Comparison of ENCODE assay signal across 21 cellular contexts in genomic region chr7:15560968-15561367, GRCh38. TPM values are rescaled to one million over a fixed set of nuclear protein-coding genes. Genes with fewer than 3 reads are reported as not detected.
A peak's percentile ranks its signal among the peaks of the same experiment; 100 is the strongest.
DNase-seq lines count a peak whose midpoint lies in the region; ATAC-seq, FAIRE-seq and TF ChIP-seq lines count a peak whose summit lies in the region.
"Had no signal": no experiment of that assay in that cellular context is flagged by ENCODE, and none has a peak within 500 bp of the region (broad histone marks: within the 10 kb centered on the region; RNA-seq: fewer than 3 reads in every experiment).

No MANE protein-coding gene starts in this region.

- H3K9ac ChIP-seq in adipocyte (ENCODE audit: low read length) (peak overlapping the region; percentile 84), mesenchymal stem cell (ENCODE audit: low read length) (peak overlapping the region; percentile 75)

- 57% methylated on average over 1 of the region's 1 CpG for WGBS in esophagus muscularis mucosa
- WGBS in mesenchymal stem cell, result no CpG with 5 or more reads among the region's 1 CpG
- WGBS in thyroid gland, 2 donors, result 61 to 76% methylated on average over 1 of the region's 1 CpG

- H3K36me3 ChIP-seq in adipocyte (ENCODE audit: control insufficient read depth, insufficient read depth, low read length, severe bottlenecking) (no peaks in the 10 kb centered on the region), esophagus muscularis mucosa (no peaks in the 10 kb centered on the region), mesenchymal stem cell (ENCODE audit: control insufficient read depth in 1 of 2, insufficient read depth in 2 of 2, low read depth in 1 of 2, low read length in 2 of 2) (no peaks in the 10 kb centered on the region), thyroid gland (no peaks in the 10 kb centered on the region)

- ATAC-seq in HG02973 (IDR thresholded peaks at IDR 0.05; ENCODE audit: unreplicated experiment), result no peak
- no peak for ATAC-seq in GM21529 (IDR thresholded peaks at IDR 0.05; ENCODE audit: unreplicated experiment)
- ATAC-seq: CD8-positive, alpha-beta T cell; stimulated activated naive CD8-positive, alpha-beta T cell treated with anti-CD3 and anti-CD28 coated beads, Interleukin-15, Interleukin-2, amounts not matched to agents 100 U/mL and 50 U/mL, for 24 hours had no signal

- no peak for FAIRE-seq in GM12891 (lab: Jason Lieb, UNC)

- no peak overlapping the region for H3K4me2 ChIP-seq in mesenchymal stem cell (ENCODE audit: low read length, poor library complexity, severe bottlenecking)

- TF ChIP-seq CTCF in esophagus muscularis mucosa (IDR thresholded peaks at IDR 0.05), result no peak
- no peak for TF ChIP-seq CTCF in thyroid gland (IDR thresholded peaks at IDR 0.05)

- H2BK12ac ChIP-seq in mesenchymal stem cell (ENCODE audit: low read length in 2 of 2), result no peak overlapping the region

- H4K91ac ChIP-seq in mesenchymal stem cell (ENCODE audit: low read length), result no peak overlapping the region

- H2BK120ac ChIP-seq in mesenchymal stem cell (ENCODE audit: low read depth, low read length), result no peak overlapping the region

- H4K8ac ChIP-seq in mesenchymal stem cell (ENCODE audit: low read length), result no peak overlapping the region

- H3K9me3 ChIP-seq in adipocyte (ENCODE audit: control insufficient read depth, low read length) (no peaks in the 10 kb centered on the region), esophagus muscularis mucosa (peaks cover 0 to 5% (median 0%) of the 10 kb centered on the region in 4 donors), mesenchymal stem cell (ENCODE audit: control insufficient read depth, low read length) (no peaks in the 10 kb centered on the region), thyroid gland (no peaks in the 10 kb centered on the region)

- no peak overlapping the region for H2BK5ac ChIP-seq in mesenchymal stem cell (ENCODE audit: low read depth, low read length, poor library complexity, severe bottlenecking)

- no peak overlapping the region for H2BK15ac ChIP-seq in mesenchymal stem cell (ENCODE audit: low read depth, poor library complexity, severe bottlenecking)

- intact Hi-C loops in esophagus muscularis mucosa (cut with DNase I) (no loop called here), thyroid gland (cut with DNase I) (no loop called here)

- H3K4ac ChIP-seq in mesenchymal stem cell (ENCODE audit: low read depth in 1 of 2, low read length in 2 of 2), result no peak overlapping the region

- H3K27ac ChIP-seq in esophagus muscularis mucosa (replicated peaks in 1 of 4), result peak overlapping the region; percentile 30 to 60 (median 48)
- H3K27ac ChIP-seq in mesenchymal stem cell (ENCODE audit: low read length, poor library complexity, severe bottlenecking), result no peak overlapping the region
- H3K27ac ChIP-seq in thyroid gland, result peak overlapping the region; percentile 38 to 64 (median 46)

- H3K18ac ChIP-seq in mesenchymal stem cell (ENCODE audit: low read depth in 1 of 2, low read length in 2 of 2), result no peak overlapping the region

- TF ChIP-seq EP300 in esophagus muscularis mucosa (IDR thresholded peaks at IDR 0.05), result no peak

- H2AK5ac ChIP-seq in mesenchymal stem cell (ENCODE audit: low read length, severe bottlenecking), result no peak overlapping the region

- H3K14ac ChIP-seq in mesenchymal stem cell (ENCODE audit: low read length in 2 of 2), result no peak overlapping the region

- H3K27me3 ChIP-seq in adipocyte (replicated peaks; ENCODE audit: control insufficient read depth, insufficient read depth, low read length) (no peaks in the 10 kb centered on the region), esophagus muscularis mucosa (no peaks in the 10 kb centered on the region), mesenchymal stem cell (ENCODE audit: control insufficient read depth in 1 of 2, insufficient read depth in 1 of 2, low read length in 2 of 2) (no peaks in the 10 kb centered on the region), thyroid gland (no peaks in the 10 kb centered on the region)

- no peaks in the 10 kb centered on the region for H3K79me1 ChIP-seq in mesenchymal stem cell (replicated peaks; ENCODE audit: low read length, poor library complexity, severe bottlenecking)

- H3K23ac ChIP-seq in mesenchymal stem cell (ENCODE audit: low read length in 2 of 2), result no peak overlapping the region

- no peak for DNase-seq in adipocyte (ENCODE audit: low read depth)
- DNase-seq in esophagus muscularis mucosa (ENCODE audit: extremely low spot score), result no peak
- DNase-seq in mesenchymal stem cell, result no peak
- DNase-seq in thyroid gland, result no peak
- no peak for DNase-seq in GM12891 (ENCODE audit: insufficient read length, low spot score)
- DNase-seq: activated CD4-positive, alpha-beta T cell treated with anti-CD3 and anti-CD28 coated beads, Interleukin-2, amount 50 U/mL, for 48 hours; activated gamma-delta T cell treated with Interleukin-2 at 50 U/mL for 16 hours; activated T-cell treated with anti-CD3 and anti-CD28 coated beads for 4 hours; amniotic stem cell; CD8-positive, alpha-beta T cell; central memory CD4-positive, alpha-beta T cell; effector memory CD4-positive, alpha-beta T cell; H9; NCI-H2107; NCI-H524; SHP77 treated with DMSO at 0.1 percent for 48 hours; stimulated activated CD4-positive, alpha-beta T cell treated with anti-CD3 and anti-CD28 coated beads, Interleukin-2, amount 100 ng/mL, for 24 hours; stimulated activated naive CD8-positive, alpha-beta T cell treated with anti-CD3 and anti-CD28 coated beads, Interleukin-15, Interleukin-2, amounts not matched to agents 100 U/mL and 50 U/mL, for 24 hours; T-helper 1 cell had no signal

- peaks cover 33% of the 10 kb centered on the region for H3K4me1 ChIP-seq in adipocyte (ENCODE audit: control insufficient read depth, insufficient read depth, low read length)
- peaks cover 0 to 14% (median 7%) of the 10 kb centered on the region in 4 donors for H3K4me1 ChIP-seq in esophagus muscularis mucosa
- H3K4me1 ChIP-seq in mesenchymal stem cell (ENCODE audit: control insufficient read depth, insufficient read depth, low read depth, low read length), result no peaks in the 10 kb centered on the region
- H3K4me1 ChIP-seq in thyroid gland, result no peaks in the 10 kb centered on the region

- H3K4me3 ChIP-seq in adipocyte (ENCODE audit: low read length), result peak overlapping the region; percentile 79
- peak overlapping the region in 2 of 4 donors; percentile 7 to 13 for H3K4me3 ChIP-seq in esophagus muscularis mucosa
- H3K4me3 ChIP-seq in mesenchymal stem cell (ENCODE audit: insufficient read depth in 1 of 2, low read depth in 1 of 2, low read length in 2 of 2), result peak overlapping the region in 1 of 2 experiments; percentile 64
- no peak overlapping the region for H3K4me3 ChIP-seq in thyroid gland (replicated peaks in 1 of 3)

- no peak overlapping the region for H2AFZ ChIP-seq in mesenchymal stem cell (ENCODE audit: low read depth, low read length)

- TF ChIP-seq POLR2A in esophagus muscularis mucosa (IDR thresholded peaks at IDR 0.05; ENCODE audit: low read depth) (no peak), thyroid gland (IDR thresholded peaks at IDR 0.05) (no peak), GM12891 (IDR thresholded peaks at IDR 0.05; ENCODE audit: low read depth, low read length) (no peak)

TF ChIP-seq in GM12891, 5 proteins besides CTCF, POLR2A, EP300 and RAD21:
- TF ChIP-seq POLR2AphosphoS5 (IDR thresholded peaks at IDR 0.05; ENCODE audit: low read depth, low read length), result no peak
- TF ChIP-seq PAX5 (IDR thresholded peaks at IDR 0.05; ENCODE audit: insufficient read depth, low read length, severe bottlenecking), result no peak
- no peak for TF ChIP-seq POU2F2 (IDR thresholded peaks at IDR 0.05; ENCODE audit: low read depth, low read length)
- TF ChIP-seq TAF1 (IDR thresholded peaks at IDR 0.05; ENCODE audit: low read depth, low read length), result no peak
- TF ChIP-seq SPI1 (IDR thresholded peaks at IDR 0.05; ENCODE audit: low read depth, low read length), result no peak

RNA-seq across cellular contexts. Expression of gene AGMO, which starts 0.8 kb away (rescaled TPM):
- total RNA-seq in esophagus muscularis mucosa (under 1 TPM in 3 of 4 donors, not detected in 1; 0.17 to 0.83 (median 0.45) TPM), thyroid gland (1 to 10 TPM in 3 of 4 donors, under 1 TPM in 1; 0.83 to 2.0 (median 1.8) TPM)
- not detected for polyA plus RNA-seq in mesenchymal stem cell (2013, experiment 1 of 2)
- polyA plus RNA-seq in mesenchymal stem cell (2013, experiment 2 of 2), result 0.01 TPM
- not detected for polyA plus RNA-seq in GM12891 (2012; ENCODE audit: low read depth, missing spikeins)
- total RNA-seq: CD8-positive, alpha-beta T cell had no signal
